In the genomic region with DNA sequence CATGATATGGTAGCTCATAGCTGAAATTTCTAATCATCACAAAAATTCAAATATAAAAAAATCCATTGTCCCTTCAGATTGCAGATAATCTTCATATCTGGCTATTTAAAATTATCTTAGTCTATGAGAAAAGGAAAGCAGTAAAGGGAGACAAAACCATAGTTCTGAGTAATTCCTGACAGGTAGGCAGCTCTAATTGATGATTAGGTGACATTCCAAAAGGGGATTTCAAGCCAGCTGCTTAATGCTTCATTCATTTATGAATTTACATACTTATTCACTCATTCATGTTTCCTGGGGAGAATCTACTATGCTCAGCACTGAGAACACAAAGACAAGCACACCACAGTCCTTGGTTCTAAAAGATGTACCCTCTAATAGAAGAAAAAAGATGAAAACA, we compare ENCODE assay signal across 1 cellular context.
A peak's percentile ranks its signal among the peaks of the same experiment; 100 is the strongest.
TF ChIP-seq lines count a peak whose summit lies in the region.

No MANE protein-coding gene starts in this region.

TF ChIP-seq in neural cell, 6 proteins besides CTCF, POLR2A, EP300 and RAD21 (continued from another document):
- TF ChIP-seq, protein P1, sequence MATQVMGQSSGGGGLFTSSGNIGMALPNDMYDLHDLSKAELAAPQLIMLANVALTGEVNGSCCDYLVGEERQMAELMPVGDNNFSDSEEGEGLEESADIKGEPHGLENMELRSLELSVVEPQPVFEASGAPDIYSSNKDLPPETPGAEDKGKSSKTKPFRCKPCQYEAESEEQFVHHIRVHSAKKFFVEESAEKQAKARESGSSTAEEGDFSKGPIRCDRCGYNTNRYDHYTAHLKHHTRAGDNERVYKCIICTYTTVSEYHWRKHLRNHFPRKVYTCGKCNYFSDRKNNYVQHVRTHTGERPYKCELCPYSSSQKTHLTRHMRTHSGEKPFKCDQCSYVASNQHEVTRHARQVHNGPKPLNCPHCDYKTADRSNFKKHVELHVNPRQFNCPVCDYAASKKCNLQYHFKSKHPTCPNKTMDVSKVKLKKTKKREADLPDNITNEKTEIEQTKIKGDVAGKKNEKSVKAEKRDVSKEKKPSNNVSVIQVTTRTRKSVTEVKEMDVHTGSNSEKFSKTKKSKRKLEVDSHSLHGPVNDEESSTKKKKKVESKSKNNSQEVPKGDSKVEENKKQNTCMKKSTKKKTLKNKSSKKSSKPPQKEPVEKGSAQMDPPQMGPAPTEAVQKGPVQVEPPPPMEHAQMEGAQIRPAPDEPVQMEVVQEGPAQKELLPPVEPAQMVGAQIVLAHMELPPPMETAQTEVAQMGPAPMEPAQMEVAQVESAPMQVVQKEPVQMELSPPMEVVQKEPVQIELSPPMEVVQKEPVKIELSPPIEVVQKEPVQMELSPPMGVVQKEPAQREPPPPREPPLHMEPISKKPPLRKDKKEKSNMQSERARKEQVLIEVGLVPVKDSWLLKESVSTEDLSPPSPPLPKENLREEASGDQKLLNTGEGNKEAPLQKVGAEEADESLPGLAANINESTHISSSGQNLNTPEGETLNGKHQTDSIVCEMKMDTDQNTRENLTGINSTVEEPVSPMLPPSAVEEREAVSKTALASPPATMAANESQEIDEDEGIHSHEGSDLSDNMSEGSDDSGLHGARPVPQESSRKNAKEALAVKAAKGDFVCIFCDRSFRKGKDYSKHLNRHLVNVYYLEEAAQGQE (IDR thresholded peaks at IDR 0.05; ENCODE audit: borderline replicate concordance) = peak; percentile 96
